1 cellular context compared by ENCODE assay signal in the genomic region with DNA sequence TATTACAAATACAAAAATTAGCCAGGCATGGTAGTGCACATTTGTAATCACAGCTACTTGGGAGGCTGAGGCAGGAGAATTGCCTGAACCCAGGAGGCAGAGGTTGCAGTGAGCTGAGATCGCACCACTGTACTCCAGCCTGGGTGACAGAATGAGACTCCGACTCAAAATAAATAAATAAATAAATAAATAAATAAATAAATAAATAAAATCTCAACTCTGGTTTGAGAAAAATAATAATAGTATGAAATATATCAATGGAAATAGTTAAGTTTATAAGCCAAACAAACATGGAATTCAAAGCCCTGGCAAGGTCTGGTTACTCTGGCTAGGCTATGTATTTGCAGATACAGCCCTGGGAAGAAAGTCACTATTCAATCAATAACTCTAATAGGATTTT.
TF ChIP-seq lines count a peak whose summit lies in the region.

No MANE protein-coding gene starts in this region.

TF ChIP-seq in HEK293, 187 proteins besides CTCF, POLR2A, EP300 and RAD21 (continues in another document):
- TF ChIP-seq GLI2 (tag by site-specific recombination; IDR thresholded peaks at IDR 0.05; ENCODE audit: borderline replicate concordance, low read depth) (peak; percentile 50; the same call in 1 of the 2 replicates), GFI1B (tag by site-specific recombination; IDR thresholded peaks at IDR 0.05) (0 out of 2 replicates have a peak, but pooled peaks have one; percentile 55), ZNF366 (tag by site-specific recombination; conservative IDR thresholded peaks at IDR 0.05) (0 out of 2 replicates have a peak, but pooled peaks have one; percentile 12), ZNF629 (tag by site-specific recombination; IDR thresholded peaks at IDR 0.05) (peak; percentile 73), ZBTB8A (tag by site-specific recombination; IDR thresholded peaks at IDR 0.05) (peak; percentile 78), ZBTB21 (tag by site-specific recombination; IDR thresholded peaks at IDR 0.05) (peak; percentile 66), ZNF214 (tag by site-specific recombination; IDR thresholded peaks at IDR 0.05; ENCODE audit: borderline replicate concordance) (peak; percentile 30; the same call in 1 of the 2 replicates), ZNF514 (tag by site-specific recombination; IDR thresholded peaks at IDR 0.05) (peak; percentile 91; the same call in 1 of the 2 replicates), ZNF558 (tag by site-specific recombination; IDR thresholded peaks at IDR 0.05) (peak; percentile 90), MZF1 (tag by site-specific recombination; IDR thresholded peaks at IDR 0.05; ENCODE audit: borderline replicate concordance) (peak; percentile 57; the same call in 1 of the 2 replicates), ZNF560 (tag by site-specific recombination; IDR thresholded peaks at IDR 0.05; ENCODE audit: borderline replicate concordance) (peak; percentile 91), ZNF292 (tag by site-specific recombination; IDR thresholded peaks at IDR 0.05; ENCODE audit: borderline replicate concordance, low read depth) (peak; percentile 79; the same call in 1 of the 2 replicates), ZNF555 (tag by site-specific recombination; conservative IDR thresholded peaks at IDR 0.05) (peak; percentile 93), ZNF623 (tag by site-specific recombination; IDR thresholded peaks at IDR 0.05) (peak; percentile 86), ZNF19 (tag by site-specific recombination; IDR thresholded peaks at IDR 0.05; ENCODE audit: low read depth) (peak; percentile 90; the same call in 1 of the 2 replicates), ZNF654 (tag by site-specific recombination; IDR thresholded peaks at IDR 0.05; ENCODE audit: low read depth) (peak; percentile 50), ZNF24 (tag by site-specific recombination; IDR thresholded peaks at IDR 0.05) (0 out of 2 replicates have a peak, but pooled peaks have one; percentile 26), ZXDB (tag by site-specific recombination; IDR thresholded peaks at IDR 0.05) (peak; percentile 43; the same call in 1 of the 2 replicates), ZNF354C (tag by site-specific recombination; IDR thresholded peaks at IDR 0.05; ENCODE audit: borderline replicate concordance, low read depth) (peak; percentile 92), ZNF530 (tag by site-specific recombination; IDR thresholded peaks at IDR 0.05; ENCODE audit: low read depth) (0 out of 2 replicates have a peak, but pooled peaks have one; percentile 47), SP3 (tag by site-specific recombination; IDR thresholded peaks at IDR 0.05) (peak; percentile 48; the same call in 1 of the 2 replicates), ZNF501 (tag by site-specific recombination; IDR thresholded peaks at IDR 0.05) (0 out of 2 replicates have a peak, but pooled peaks have one; percentile 46), ZBTB1 (tag by site-specific recombination; IDR thresholded peaks at IDR 0.05) (peak; percentile 73; the same call in 1 of the 2 replicates), ZNF433 (tag by site-specific recombination; IDR thresholded peaks at IDR 0.05; ENCODE audit: low read depth) (peak; percentile 94)
- TF ChIP-seq, protein P1, sequence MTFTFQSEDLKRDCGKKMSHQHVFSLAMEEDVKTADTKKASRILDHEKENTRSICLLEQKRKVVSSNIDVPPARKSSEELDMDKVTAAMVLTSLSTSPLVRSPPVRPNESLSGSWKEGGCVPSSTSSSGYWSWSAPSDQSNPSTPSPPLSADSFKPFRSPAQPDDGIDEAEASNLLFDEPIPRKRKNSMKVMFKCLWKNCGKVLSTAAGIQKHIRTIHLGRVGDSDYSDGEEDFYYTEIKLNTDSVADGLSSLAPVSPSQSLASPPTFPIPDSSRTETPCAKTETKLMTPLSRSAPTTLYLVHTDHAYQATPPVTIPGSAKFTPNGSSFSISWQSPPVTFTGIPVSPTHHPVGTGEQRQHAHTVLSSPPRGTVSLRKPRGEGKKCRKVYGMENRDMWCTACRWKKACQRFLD (tag by site-specific recombination; IDR thresholded peaks at IDR 0.05) = 0 out of 2 replicates have a peak, but pooled peaks have one; percentile 42
- TF ChIP-seq, protein P2, sequence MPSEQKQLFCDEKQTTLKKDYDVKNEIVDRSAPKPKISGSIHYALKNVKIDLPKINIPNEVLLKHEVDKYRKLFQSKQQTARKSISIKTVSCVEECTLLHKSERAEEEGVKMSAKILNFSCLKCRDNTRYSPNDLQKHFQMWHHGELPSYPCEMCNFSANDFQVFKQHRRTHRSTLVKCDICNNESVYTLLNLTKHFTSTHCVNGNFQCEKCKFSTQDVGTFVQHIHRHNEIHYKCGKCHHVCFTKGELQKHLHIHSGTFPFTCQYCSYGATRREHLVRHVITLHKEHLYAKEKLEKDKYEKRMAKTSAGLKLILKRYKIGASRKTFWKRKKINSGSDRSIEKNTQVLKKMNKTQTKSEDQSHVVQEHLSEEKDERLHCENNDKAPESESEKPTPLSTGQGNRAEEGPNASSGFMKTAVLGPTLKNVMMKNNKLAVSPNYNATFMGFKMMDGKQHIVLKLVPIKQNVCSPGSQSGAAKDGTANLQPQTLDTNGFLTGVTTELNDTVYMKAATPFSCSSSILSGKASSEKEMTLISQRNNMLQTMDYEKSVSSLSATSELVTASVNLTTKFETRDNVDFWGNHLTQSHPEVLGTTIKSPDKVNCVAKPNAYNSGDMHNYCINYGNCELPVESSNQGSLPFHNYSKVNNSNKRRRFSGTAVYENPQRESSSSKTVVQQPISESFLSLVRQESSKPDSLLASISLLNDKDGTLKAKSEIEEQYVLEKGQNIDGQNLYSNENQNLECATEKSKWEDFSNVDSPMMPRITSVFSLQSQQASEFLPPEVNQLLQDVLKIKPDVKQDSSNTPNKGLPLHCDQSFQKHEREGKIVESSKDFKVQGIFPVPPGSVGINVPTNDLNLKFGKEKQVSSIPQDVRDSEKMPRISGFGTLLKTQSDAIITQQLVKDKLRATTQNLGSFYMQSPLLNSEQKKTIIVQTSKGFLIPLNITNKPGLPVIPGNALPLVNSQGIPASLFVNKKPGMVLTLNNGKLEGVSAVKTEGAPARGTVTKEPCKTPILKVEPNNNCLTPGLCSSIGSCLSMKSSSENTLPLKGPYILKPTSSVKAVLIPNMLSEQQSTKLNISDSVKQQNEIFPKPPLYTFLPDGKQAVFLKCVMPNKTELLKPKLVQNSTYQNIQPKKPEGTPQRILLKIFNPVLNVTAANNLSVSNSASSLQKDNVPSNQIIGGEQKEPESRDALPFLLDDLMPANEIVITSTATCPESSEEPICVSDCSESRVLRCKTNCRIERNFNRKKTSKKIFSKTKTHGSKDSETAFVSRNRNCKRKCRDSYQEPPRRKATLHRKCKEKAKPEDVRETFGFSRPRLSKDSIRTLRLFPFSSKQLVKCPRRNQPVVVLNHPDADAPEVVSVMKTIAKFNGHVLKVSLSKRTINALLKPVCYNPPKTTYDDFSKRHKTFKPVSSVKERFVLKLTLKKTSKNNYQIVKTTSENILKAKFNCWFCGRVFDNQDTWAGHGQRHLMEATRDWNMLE (tag by site-specific recombination; conservative IDR thresholded peaks at IDR 0.05; ENCODE audit: low read depth) = peak; percentile 96
- TF ChIP-seq, protein P3, sequence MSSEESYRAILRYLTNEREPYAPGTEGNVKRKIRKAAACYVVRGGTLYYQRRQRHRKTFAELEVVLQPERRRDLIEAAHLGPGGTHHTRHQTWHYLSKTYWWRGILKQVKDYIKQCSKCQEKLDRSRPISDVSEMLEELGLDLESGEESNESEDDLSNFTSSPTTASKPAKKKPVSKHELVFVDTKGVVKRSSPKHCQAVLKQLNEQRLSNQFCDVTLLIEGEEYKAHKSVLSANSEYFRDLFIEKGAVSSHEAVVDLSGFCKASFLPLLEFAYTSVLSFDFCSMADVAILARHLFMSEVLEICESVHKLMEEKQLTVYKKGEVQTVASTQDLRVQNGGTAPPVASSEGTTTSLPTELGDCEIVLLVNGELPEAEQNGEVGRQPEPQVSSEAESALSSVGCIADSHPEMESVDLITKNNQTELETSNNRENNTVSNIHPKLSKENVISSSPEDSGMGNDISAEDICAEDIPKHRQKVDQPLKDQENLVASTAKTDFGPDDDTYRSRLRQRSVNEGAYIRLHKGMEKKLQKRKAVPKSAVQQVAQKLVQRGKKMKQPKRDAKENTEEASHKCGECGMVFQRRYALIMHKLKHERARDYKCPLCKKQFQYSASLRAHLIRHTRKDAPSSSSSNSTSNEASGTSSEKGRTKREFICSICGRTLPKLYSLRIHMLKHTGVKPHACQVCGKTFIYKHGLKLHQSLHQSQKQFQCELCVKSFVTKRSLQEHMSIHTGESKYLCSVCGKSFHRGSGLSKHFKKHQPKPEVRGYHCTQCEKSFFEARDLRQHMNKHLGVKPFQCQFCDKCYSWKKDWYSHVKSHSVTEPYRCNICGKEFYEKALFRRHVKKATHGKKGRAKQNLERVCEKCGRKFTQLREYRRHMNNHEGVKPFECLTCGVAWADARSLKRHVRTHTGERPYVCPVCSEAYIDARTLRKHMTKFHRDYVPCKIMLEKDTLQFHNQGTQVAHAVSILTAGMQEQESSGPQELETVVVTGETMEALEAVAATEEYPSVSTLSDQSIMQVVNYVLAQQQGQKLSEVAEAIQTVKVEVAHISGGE (tag by site-specific recombination; conservative IDR thresholded peaks at IDR 0.05; ENCODE audit: low read depth) = peak; percentile 84
- TF ChIP-seq, protein P4, sequence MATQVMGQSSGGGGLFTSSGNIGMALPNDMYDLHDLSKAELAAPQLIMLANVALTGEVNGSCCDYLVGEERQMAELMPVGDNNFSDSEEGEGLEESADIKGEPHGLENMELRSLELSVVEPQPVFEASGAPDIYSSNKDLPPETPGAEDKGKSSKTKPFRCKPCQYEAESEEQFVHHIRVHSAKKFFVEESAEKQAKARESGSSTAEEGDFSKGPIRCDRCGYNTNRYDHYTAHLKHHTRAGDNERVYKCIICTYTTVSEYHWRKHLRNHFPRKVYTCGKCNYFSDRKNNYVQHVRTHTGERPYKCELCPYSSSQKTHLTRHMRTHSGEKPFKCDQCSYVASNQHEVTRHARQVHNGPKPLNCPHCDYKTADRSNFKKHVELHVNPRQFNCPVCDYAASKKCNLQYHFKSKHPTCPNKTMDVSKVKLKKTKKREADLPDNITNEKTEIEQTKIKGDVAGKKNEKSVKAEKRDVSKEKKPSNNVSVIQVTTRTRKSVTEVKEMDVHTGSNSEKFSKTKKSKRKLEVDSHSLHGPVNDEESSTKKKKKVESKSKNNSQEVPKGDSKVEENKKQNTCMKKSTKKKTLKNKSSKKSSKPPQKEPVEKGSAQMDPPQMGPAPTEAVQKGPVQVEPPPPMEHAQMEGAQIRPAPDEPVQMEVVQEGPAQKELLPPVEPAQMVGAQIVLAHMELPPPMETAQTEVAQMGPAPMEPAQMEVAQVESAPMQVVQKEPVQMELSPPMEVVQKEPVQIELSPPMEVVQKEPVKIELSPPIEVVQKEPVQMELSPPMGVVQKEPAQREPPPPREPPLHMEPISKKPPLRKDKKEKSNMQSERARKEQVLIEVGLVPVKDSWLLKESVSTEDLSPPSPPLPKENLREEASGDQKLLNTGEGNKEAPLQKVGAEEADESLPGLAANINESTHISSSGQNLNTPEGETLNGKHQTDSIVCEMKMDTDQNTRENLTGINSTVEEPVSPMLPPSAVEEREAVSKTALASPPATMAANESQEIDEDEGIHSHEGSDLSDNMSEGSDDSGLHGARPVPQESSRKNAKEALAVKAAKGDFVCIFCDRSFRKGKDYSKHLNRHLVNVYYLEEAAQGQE (tag by site-specific recombination; IDR thresholded peaks at IDR 0.05) = peak; percentile 80
- TF ChIP-seq, protein P5, sequence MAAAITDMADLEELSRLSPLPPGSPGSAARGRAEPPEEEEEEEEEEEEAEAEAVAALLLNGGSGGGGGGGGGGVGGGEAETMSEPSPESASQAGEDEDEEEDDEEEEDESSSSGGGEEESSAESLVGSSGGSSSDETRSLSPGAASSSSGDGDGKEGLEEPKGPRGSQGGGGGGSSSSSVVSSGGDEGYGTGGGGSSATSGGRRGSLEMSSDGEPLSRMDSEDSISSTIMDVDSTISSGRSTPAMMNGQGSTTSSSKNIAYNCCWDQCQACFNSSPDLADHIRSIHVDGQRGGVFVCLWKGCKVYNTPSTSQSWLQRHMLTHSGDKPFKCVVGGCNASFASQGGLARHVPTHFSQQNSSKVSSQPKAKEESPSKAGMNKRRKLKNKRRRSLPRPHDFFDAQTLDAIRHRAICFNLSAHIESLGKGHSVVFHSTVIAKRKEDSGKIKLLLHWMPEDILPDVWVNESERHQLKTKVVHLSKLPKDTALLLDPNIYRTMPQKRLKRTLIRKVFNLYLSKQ (tag by site-specific recombination; IDR thresholded peaks at IDR 0.05; ENCODE audit: borderline replicate concordance) = peak; percentile 83; the same call in 1 of the 2 replicates
- TF ChIP-seq, protein P6, sequence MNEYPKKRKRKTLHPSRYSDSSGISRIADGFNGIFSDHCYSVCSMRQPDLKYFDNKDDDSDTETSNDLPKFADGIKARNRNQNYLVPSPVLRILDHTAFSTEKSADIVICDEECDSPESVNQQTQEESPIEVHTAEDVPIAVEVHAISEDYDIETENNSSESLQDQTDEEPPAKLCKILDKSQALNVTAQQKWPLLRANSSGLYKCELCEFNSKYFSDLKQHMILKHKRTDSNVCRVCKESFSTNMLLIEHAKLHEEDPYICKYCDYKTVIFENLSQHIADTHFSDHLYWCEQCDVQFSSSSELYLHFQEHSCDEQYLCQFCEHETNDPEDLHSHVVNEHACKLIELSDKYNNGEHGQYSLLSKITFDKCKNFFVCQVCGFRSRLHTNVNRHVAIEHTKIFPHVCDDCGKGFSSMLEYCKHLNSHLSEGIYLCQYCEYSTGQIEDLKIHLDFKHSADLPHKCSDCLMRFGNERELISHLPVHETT (tag by site-specific recombination; IDR thresholded peaks at IDR 0.05) = peak; percentile 54; the same call in 1 of the 2 replicates
- TF ChIP-seq, protein P7, sequence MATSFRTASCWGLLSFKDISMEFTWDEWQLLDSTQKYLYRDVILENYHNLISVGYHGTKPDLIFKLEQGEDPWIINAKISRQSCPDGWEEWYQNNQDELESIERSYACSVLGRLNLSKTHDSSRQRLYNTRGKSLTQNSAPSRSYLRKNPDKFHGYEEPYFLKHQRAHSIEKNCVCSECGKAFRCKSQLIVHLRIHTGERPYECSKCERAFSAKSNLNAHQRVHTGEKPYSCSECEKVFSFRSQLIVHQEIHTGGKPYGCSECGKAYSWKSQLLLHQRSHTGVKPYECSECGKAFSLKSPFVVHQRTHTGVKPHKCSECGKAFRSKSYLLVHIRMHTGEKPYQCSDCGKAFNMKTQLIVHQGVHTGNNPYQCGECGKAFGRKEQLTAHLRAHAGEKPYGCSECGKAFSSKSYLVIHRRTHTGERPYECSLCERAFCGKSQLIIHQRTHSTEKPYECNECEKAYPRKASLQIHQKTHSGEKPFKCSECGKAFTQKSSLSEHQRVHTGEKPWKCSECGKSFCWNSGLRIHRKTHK (tag by site-specific recombination; IDR thresholded peaks at IDR 0.05) = 0 out of 2 replicates have a peak, but pooled peaks have one; percentile 6
- TF ChIP-seq, protein P8, sequence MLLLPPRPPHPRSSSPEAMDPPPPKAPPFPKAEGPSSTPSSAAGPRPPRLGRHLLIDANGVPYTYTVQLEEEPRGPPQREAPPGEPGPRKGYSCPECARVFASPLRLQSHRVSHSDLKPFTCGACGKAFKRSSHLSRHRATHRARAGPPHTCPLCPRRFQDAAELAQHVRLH (tag by site-specific recombination; IDR thresholded peaks at IDR 0.05) = peak; percentile 67; the same call in 1 of the 2 replicates
- TF ChIP-seq, protein P9, sequence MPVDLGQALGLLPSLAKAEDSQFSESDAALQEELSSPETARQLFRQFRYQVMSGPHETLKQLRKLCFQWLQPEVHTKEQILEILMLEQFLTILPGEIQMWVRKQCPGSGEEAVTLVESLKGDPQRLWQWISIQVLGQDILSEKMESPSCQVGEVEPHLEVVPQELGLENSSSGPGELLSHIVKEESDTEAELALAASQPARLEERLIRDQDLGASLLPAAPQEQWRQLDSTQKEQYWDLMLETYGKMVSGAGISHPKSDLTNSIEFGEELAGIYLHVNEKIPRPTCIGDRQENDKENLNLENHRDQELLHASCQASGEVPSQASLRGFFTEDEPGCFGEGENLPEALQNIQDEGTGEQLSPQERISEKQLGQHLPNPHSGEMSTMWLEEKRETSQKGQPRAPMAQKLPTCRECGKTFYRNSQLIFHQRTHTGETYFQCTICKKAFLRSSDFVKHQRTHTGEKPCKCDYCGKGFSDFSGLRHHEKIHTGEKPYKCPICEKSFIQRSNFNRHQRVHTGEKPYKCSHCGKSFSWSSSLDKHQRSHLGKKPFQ (tag by site-specific recombination; IDR thresholded peaks at IDR 0.05) = peak; percentile 33; the same call in 1 of the 2 replicates
